8 cellular contexts compared by ENCODE assay signal in genomic region chr6:6546318-6547110, GRCh38. TPM values are rescaled to one million over a fixed set of nuclear protein-coding genes. Genes with fewer than 3 reads are reported as not detected.
DNase-seq lines count a peak whose midpoint lies in the region; ATAC-seq, FAIRE-seq and TF ChIP-seq lines count a peak whose summit lies in the region.

No MANE protein-coding gene starts in this region.

- no peak overlapping the region for H2BK12ac ChIP-seq in neuronal stem cell (ENCODE audit: low read length)

- POLR2A ChIA-PET in HEK293T (lab: Yijun Ruan, JAX): no interaction called here

- H3K27ac ChIP-seq in neuronal stem cell (replicated peaks; ENCODE audit: low read length): no peak overlapping the region

- no peak overlapping the region for H4K8ac ChIP-seq in neuronal stem cell (ENCODE audit: low read depth, low read length)

- no peaks in the 10 kb centered on the region for H3K9me3 ChIP-seq in neuronal stem cell (replicated peaks in 1 of 2; ENCODE audit: control insufficient read depth in 2 of 2, insufficient read depth in 1 of 2, low read depth in 1 of 2, low read length in 2 of 2)

- H2BK5ac ChIP-seq in neuronal stem cell (ENCODE audit: low read length): no peak overlapping the region

- peaks cover 0 to 17% (median 3%) of the 10 kb centered on the region in 3 experiments for H3K27me3 ChIP-seq in neuronal stem cell (ENCODE audit: control insufficient read depth in 3 of 3, insufficient read depth in 3 of 3, low read depth in 1 of 3, low read length in 3 of 3)

- H3K4ac ChIP-seq in neuronal stem cell (ENCODE audit: low read length): no peak overlapping the region

- DNase-seq in HEK293T (ENCODE audit: extremely low spot score) (peak; percentile 25), NCI-H2029 treated with DMSO at 0.1 percent for 48 hours (lab: John Stamatoyannopoulos, UW) (peak; percentile 85), frontal cortex (ENCODE audit: low spot score in 2 of 2) (peak; percentile 36 to 49), neuronal stem cell (ENCODE audit: low spot score) (peak; percentile 47), mesenteric fat pad (ENCODE audit: low spot score) (no peak), GM03348 (ENCODE audit: low spot score) (no peak)
- DNase-seq in activated T-cell treated with anti-CD3 and anti-CD28 coated beads, Interleukin-2, amount 50 U/mL, for 72 hours: peak; percentile 12 to 20

- peak overlapping the region; percentile 83 for H3K4me2 ChIP-seq in neuronal stem cell (ENCODE audit: insufficient read depth, low read length, poor library complexity, severe bottlenecking)

- H3K36me3 Mint-ChIP-seq in activated T-cell treated with anti-CD3 and anti-CD28 coated beads, Interleukin-2, amount 50 U/mL, for 72 hours (ENCODE audit: insufficient read depth in 2 of 2): peaks cover 0 to 2% of the 10 kb centered on the region in 2 donors

- H2AFZ ChIP-seq in neuronal stem cell (ENCODE audit: low read length): peak overlapping the region; percentile 72

- no peak overlapping the region for H2BK120ac ChIP-seq in neuronal stem cell (ENCODE audit: low read depth, low read length)

- peak overlapping the region; percentile 13 to 79 for H3K4me3 ChIP-seq in neuronal stem cell (ENCODE audit: low read length in 2 of 2)

- H3K18ac ChIP-seq in neuronal stem cell (ENCODE audit: low read length): peak overlapping the region; percentile 98

- H3K14ac ChIP-seq in neuronal stem cell (ENCODE audit: low read length): peak overlapping the region; percentile 90

- CTCF ChIA-PET in HEK293T (lab: Yijun Ruan, JAX): interaction anchor here (0.6 to 1.4 kb wide), 8 partner anchors 10 to 1055 kb away, joined by 3 to 8 read pairs (median 4); no protein-coding TSS in a partner anchor

- H3K4me3 Mint-ChIP-seq in activated T-cell treated with anti-CD3 and anti-CD28 coated beads, Interleukin-2, amount 50 U/mL, for 72 hours: peak overlapping the region; percentile 73 to 75

- H3K27ac Mint-ChIP-seq in activated T-cell treated with anti-CD3 and anti-CD28 coated beads, Interleukin-2, amount 50 U/mL, for 72 hours: no peak overlapping the region

- H3K9ac ChIP-seq in neuronal stem cell (ENCODE audit: low read depth, low read length, poor library complexity): peak overlapping the region; percentile 81

- no CpG with 5 or more reads among the region's 64 CpGs for WGBS in neuronal stem cell (ENCODE audit: extremely low coverage in 2 of 2, insufficient read length in 2 of 2, insufficient replicate concordance in 1 of 2), 2 donors

- no peaks in the 10 kb centered on the region for H3K9me3 Mint-ChIP-seq in activated T-cell treated with anti-CD3 and anti-CD28 coated beads, Interleukin-2, amount 50 U/mL, for 72 hours

- peaks cover 0 to 1% of the 10 kb centered on the region in 2 donors for H3K4me1 ChIP-seq in neuronal stem cell (ENCODE audit: control insufficient read depth in 2 of 2, insufficient read depth in 1 of 2, low read depth in 1 of 2, low read length in 2 of 2)

- H2AK5ac ChIP-seq in neuronal stem cell (ENCODE audit: low read depth, low read length): no peak overlapping the region

- peak overlapping the region; percentile 32 for H3K23ac ChIP-seq in neuronal stem cell (ENCODE audit: low read depth, low read length, poor library complexity)

- peak; percentile 56 for ATAC-seq in GM18502 (IDR thresholded peaks at IDR 0.05; ENCODE audit: poor library complexity, unreplicated experiment)
- ATAC-seq in activated T-cell treated with anti-CD3 and anti-CD28 coated beads, Interleukin-2, amount 50 U/mL, for 72 hours (replicated peaks in 1 of 2): peak; percentile 64 to 70

- peak overlapping the region; percentile 81 for H2BK15ac ChIP-seq in neuronal stem cell (ENCODE audit: low read length)

- peaks cover 50% of the 10 kb centered on the region for H3K27me3 Mint-ChIP-seq in activated T-cell treated with anti-CD3 and anti-CD28 coated beads, Interleukin-2, amount 50 U/mL, for 72 hours (ENCODE audit: low read depth)

- no peaks in the 10 kb centered on the region for H3K36me3 ChIP-seq in neuronal stem cell (replicated peaks in 1 of 2; ENCODE audit: control insufficient read depth in 2 of 2, insufficient read depth in 2 of 2, low read length in 2 of 2)

- peaks cover 8% of the 10 kb centered on the region for H3K4me1 Mint-ChIP-seq in activated T-cell treated with anti-CD3 and anti-CD28 coated beads, Interleukin-2, amount 50 U/mL, for 72 hours (ENCODE audit: low read depth)

- no peak overlapping the region for H4K91ac ChIP-seq in neuronal stem cell (ENCODE audit: low read depth, low read length, poor library complexity)

- H3K79me1 ChIP-seq in neuronal stem cell (ENCODE audit: low read depth, low read length): no peaks in the 10 kb centered on the region

- FAIRE-seq in frontal cortex (lab: Jason Lieb, UNC): no peak

TF ChIP-seq in HEK293T, 16 proteins besides CTCF, POLR2A, EP300 and RAD21:
- TF ChIP-seq NFRKB (IDR thresholded peaks at IDR 0.05) (no peak), HDGF (IDR thresholded peaks at IDR 0.05; ENCODE audit: borderline replicate concordance) (no peak), ZNF384 (IDR thresholded peaks at IDR 0.05) (no peak), L3MBTL2 (conservative IDR thresholded peaks at IDR 0.05) (no peak; the same call in 1 of the 2 replicates)

RNA-seq across cellular contexts. Expression of gene LY86, which starts 42.0 kb away (rescaled TPM):
- total RNA-seq in activated T-cell treated with anti-CD3 and anti-CD28 coated beads, Interleukin-2, amount 50 U/mL, for 72 hours: 1 to 10 TPM in 1 of 2 donors, under 1 TPM in 1; 0.39 to 1.2 TPM
- 2.9 TPM for total RNA-seq in frontal cortex
- polyA plus RNA-seq in neuronal stem cell (2013, experiment 1 of 2): not detected
- not detected for polyA plus RNA-seq in neuronal stem cell (2013, experiment 2 of 2)
- 5.4 TPM for total RNA-seq in mesenteric fat pad

Comparison
In these comparisons a context has a peak if more than half of its experiments do, and no peak if none do; other contexts are left out.
1. DNase-seq: peak in HEK293T (single experiment), NCI-H2029 treated with DMSO at 0.1 percent for 48 hours (single experiment), activated T-cell treated with anti-CD3 and anti-CD28 coated beads, Interleukin-2, amount 50 U/mL, for 72 hours (2 of 2), frontal cortex (2 of 2) and neuronal stem cell (single experiment); none in mesenteric fat pad (single experiment) and GM03348 (single experiment).